ENCODE assay signal across 31 cellular contexts in the genomic region with DNA sequence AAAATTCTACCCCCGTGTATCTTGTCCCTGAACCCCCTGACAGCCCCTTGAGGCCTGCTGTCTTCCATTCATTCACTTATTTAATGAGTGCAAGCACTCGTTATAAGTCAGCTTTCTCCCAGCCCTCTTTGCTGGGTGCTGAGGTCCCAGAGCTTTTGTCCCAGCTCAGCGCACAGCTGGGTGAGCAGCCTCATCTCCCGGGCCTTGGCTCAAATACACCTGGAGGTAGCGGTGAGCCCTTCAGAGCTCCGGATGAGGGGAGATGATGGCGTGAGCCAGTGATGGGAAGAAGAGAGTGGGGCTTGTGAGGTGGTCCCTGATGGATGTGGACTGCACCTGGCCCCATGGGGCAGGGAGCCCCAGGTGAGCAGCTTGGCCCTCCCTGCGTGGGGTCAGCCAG. TPM values are rescaled to one million over a fixed set of nuclear protein-coding genes. Genes with fewer than 3 reads are reported as not detected.
"Had no signal": no experiment of that assay in that cellular context is flagged by ENCODE, and none has a peak within 500 bp of the region (broad histone marks: within the 10 kb centered on the region; RNA-seq: fewer than 3 reads in every experiment).

No MANE protein-coding gene starts in this region.

- H3K4me3 ChIP-seq: ascending aorta, breast epithelium, cardiac muscle cell, coronary artery, dorsolateral prefrontal cortex had no signal

- DNase-seq: activated CD4-positive, alpha-beta memory T cell treated with anti-CD3 and anti-CD28 coated beads for 36 hours; activated CD4-positive, alpha-beta T cell treated with anti-CD3 and anti-CD28 coated beads for 36 hours; activated CD4-positive, alpha-beta T cell treated with anti-CD3 and anti-CD28 coated beads, Interleukin-2, amount 10 ng/mL, durations not matched to agents 24 days and 14 days; activated CD4-positive, CD25-positive, alpha-beta regulatory T cell; activated CD4-positive, CD25-positive, alpha-beta regulatory T cell treated with anti-CD3 and anti-CD28 coated beads, Interleukin-2, amount 50 U/mL, for 72 hours; activated CD8-positive, alpha-beta memory T cell treated with anti-CD3 and anti-CD28 coated beads, Interleukin-2, amount 10 ng/mL, durations not matched to agents 7 days and 5 days; activated CD8-positive, alpha-beta memory T cell treated with anti-CD3 and anti-CD28 coated beads, Interleukin-2, amount 50 U/mL, for 4 hours; activated CD8-positive, alpha-beta T cell treated with anti-CD3 and anti-CD28 coated beads, Interleukin-2, amount 10 ng/mL, durations not matched to agents 7 days and 5 days; activated effector memory CD4-positive, alpha-beta T cell treated with Interleukin-2 at 50 U/mL for 16 hours; activated gamma-delta T cell treated with Interleukin-2 at 50 U/mL for 16 hours; activated naive CD4-positive, alpha-beta T cell treated with anti-CD3 and anti-CD28 coated beads, Interleukin-2, amount 50 U/mL, for 16 hours; activated naive CD4-positive, alpha-beta T cell treated with Interleukin-2 at 50 U/mL for 16 hours; activated T-cell treated with anti-CD3 and anti-CD28 coated beads, Interleukin-2, amount 50 U/mL, for 1 hour; central memory CD4-positive, alpha-beta T cell; cerebellar nuclear complex; dorsolateral prefrontal cortex; effector memory CD4-positive, alpha-beta T cell; endodermal cell; foreskin fibroblast; head of caudate nucleus; T-helper 1 cell; T-helper 2 cell had no signal

- H3K27ac Mint-ChIP-seq: activated CD4-positive, alpha-beta memory T cell treated with anti-CD3 and anti-CD28 coated beads for 36 hours; activated CD4-positive, alpha-beta T cell treated with anti-CD3 and anti-CD28 coated beads for 36 hours; activated CD4-positive, alpha-beta T cell treated with anti-CD3 and anti-CD28 coated beads, Interleukin-2, amount 10 ng/mL, durations not matched to agents 24 days and 14 days; activated CD8-positive, alpha-beta memory T cell treated with anti-CD3 and anti-CD28 coated beads, Interleukin-2, amount 10 ng/mL, durations not matched to agents 7 days and 5 days; activated CD8-positive, alpha-beta T cell treated with anti-CD3 and anti-CD28 coated beads, Interleukin-2, amount 10 ng/mL, durations not matched to agents 7 days and 5 days; activated naive CD8-positive, alpha-beta T cell; activated T-helper 17 cell treated with anti-CD3 and anti-CD28 coated beads, Interleukin-2, amount 50 U/mL, for 72 hours; dendritic cell treated with granulocyte-macrophage colony-stimulating factor and Interleukin-4, amounts not matched to agents 40 ng/mL and 50 ng/mL, for 4 days; endodermal cell had no signal

- H3K4me3 Mint-ChIP-seq: activated CD4-positive, alpha-beta memory T cell treated with anti-CD3 and anti-CD28 coated beads for 36 hours; activated CD4-positive, alpha-beta T cell treated with anti-CD3 and anti-CD28 coated beads for 36 hours; activated CD4-positive, alpha-beta T cell treated with anti-CD3 and anti-CD28 coated beads, Interleukin-2, amount 10 ng/mL, durations not matched to agents 24 days and 14 days; activated CD8-positive, alpha-beta memory T cell treated with anti-CD3 and anti-CD28 coated beads, Interleukin-2, amount 10 ng/mL, durations not matched to agents 7 days and 5 days; activated CD8-positive, alpha-beta T cell treated with anti-CD3 and anti-CD28 coated beads, Interleukin-2, amount 10 ng/mL, durations not matched to agents 7 days and 5 days; activated naive CD8-positive, alpha-beta T cell; activated T-helper 17 cell treated with anti-CD3 and anti-CD28 coated beads, Interleukin-2, amount 50 U/mL, for 72 hours; brain; dendritic cell treated with granulocyte-macrophage colony-stimulating factor and Interleukin-4, amounts not matched to agents 40 ng/mL and 50 ng/mL, for 4 days; endodermal cell had no signal

- ATAC-seq: activated CD4-positive, alpha-beta T cell treated with anti-CD3 and anti-CD28 coated beads for 36 hours; activated CD8-positive, alpha-beta memory T cell treated with anti-CD3 and anti-CD28 coated beads, Interleukin-2, amount 10 ng/mL, durations not matched to agents 7 days and 5 days; activated CD8-positive, alpha-beta T cell treated with anti-CD3 and anti-CD28 coated beads, Interleukin-2, amount 10 ng/mL, durations not matched to agents 7 days and 5 days; activated T-helper 17 cell treated with anti-CD3 and anti-CD28 coated beads, Interleukin-2, amount 50 U/mL, for 72 hours; esophagus mucosa had no signal

- H3K9me3 Mint-ChIP-seq: activated CD4-positive, alpha-beta T cell treated with anti-CD3 and anti-CD28 coated beads, Interleukin-2, amount 10 ng/mL, durations not matched to agents 24 days and 14 days; activated T-helper 17 cell treated with anti-CD3 and anti-CD28 coated beads, Interleukin-2, amount 50 U/mL, for 72 hours; brain; dendritic cell treated with granulocyte-macrophage colony-stimulating factor and Interleukin-4, amounts not matched to agents 40 ng/mL and 50 ng/mL, for 4 days; endodermal cell had no signal

- H3K4me1 ChIP-seq: ascending aorta had no signal

- H3K4me1 Mint-ChIP-seq: activated CD4-positive, alpha-beta T cell treated with anti-CD3 and anti-CD28 coated beads for 36 hours; activated CD8-positive, alpha-beta memory T cell treated with anti-CD3 and anti-CD28 coated beads, Interleukin-2, amount 10 ng/mL, durations not matched to agents 7 days and 5 days; activated T-helper 17 cell treated with anti-CD3 and anti-CD28 coated beads, Interleukin-2, amount 50 U/mL, for 72 hours had no signal

- H3K27me3 Mint-ChIP-seq: activated CD4-positive, alpha-beta memory T cell treated with anti-CD3 and anti-CD28 coated beads for 36 hours; activated CD4-positive, alpha-beta T cell treated with anti-CD3 and anti-CD28 coated beads for 36 hours; activated CD4-positive, alpha-beta T cell treated with anti-CD3 and anti-CD28 coated beads, Interleukin-2, amount 10 ng/mL, durations not matched to agents 24 days and 14 days; activated CD8-positive, alpha-beta memory T cell treated with anti-CD3 and anti-CD28 coated beads, Interleukin-2, amount 10 ng/mL, durations not matched to agents 7 days and 5 days; activated naive CD8-positive, alpha-beta T cell; activated T-helper 17 cell treated with anti-CD3 and anti-CD28 coated beads, Interleukin-2, amount 50 U/mL, for 72 hours had no signal

- H3K36me3 Mint-ChIP-seq: activated CD4-positive, alpha-beta memory T cell treated with anti-CD3 and anti-CD28 coated beads for 36 hours; activated naive CD8-positive, alpha-beta T cell had no signal

- H3K9me3 ChIP-seq: ascending aorta, breast epithelium had no signal

- H3K27ac ChIP-seq: ascending aorta, breast epithelium, cardiac muscle cell, coronary artery, dorsolateral prefrontal cortex had no signal

- H3K27me3 ChIP-seq: ascending aorta, breast epithelium, cardiac muscle cell had no signal

- H3K36me3 ChIP-seq: ascending aorta, breast epithelium, cardiac muscle cell had no signal

RNA-seq across cellular contexts. Expression of a gene that starts 18.1 kb away (rescaled TPM):
- total RNA-seq: ascending aorta had no signal
